In the genomic region with DNA sequence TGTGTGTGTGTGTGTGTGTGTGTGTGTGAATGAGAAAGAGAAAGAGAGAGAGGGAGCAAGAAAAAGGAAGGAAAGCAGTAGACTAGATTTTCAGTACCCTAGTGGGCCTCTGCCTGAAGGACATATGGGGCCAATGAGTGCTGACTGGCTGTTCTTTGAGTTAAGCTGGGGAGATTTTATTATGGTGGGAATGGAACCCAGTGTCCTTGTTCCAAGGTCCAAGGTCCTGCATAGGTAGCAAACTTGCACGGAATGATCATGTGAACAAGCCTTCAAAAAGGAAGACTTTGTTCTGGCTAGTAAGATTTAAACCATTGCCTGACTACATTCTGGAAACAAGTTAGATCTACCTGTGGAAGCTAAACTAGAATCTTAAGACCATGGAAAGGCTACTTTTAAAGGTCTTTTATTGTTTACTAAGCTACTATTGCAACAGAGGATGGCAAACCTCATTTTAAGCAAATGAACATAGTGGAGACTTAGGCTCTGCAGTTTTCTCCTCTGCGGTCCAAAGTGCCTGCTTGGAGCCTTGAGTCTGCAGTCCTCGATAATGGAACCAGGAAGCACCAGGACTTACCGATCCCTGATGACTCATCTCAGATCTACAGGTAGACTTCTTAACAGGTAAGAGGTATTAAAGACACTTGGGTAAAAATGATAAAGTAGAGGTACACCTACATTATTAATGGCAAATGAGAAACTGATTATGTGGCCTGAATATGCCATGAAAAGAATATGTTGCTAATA, we compare ENCODE assay signal across 29 cellular contexts.
"Had no signal": no experiment of that assay in that cellular context is flagged by ENCODE, and none has a peak within 500 bp of the region (broad histone marks: within the 10 kb centered on the region; RNA-seq: fewer than 3 reads in every experiment).

No MANE protein-coding gene starts in this region.

- H3K4me2 ChIP-seq: smooth muscle cell had no signal

- H3K4me3 Mint-ChIP-seq: activated CD8-positive, alpha-beta T cell treated with anti-CD3 and anti-CD28 coated beads, Interleukin-2, amount 10 ng/mL, durations not matched to agents 7 days and 5 days; activated T-helper 1 cell treated with anti-CD3 and anti-CD28 coated beads, Interleukin-12 subunit alpha, Interleukin-12 subunit beta, Interleukin-2, Interleukin-4 antibody, amounts not matched to agents 30 ng/mL and 10 ng/mL and 1 ng/mL, durations not matched to agents 14 hours and 24 hours and 36 hours; effector memory CD8-positive, alpha-beta T cell; naive thymus-derived CD4-positive, alpha-beta T cell; neural crest cell; stimulated activated memory B cell treated with anti-CD40 and anti-IgM and Interleukin-4, amounts not matched to agents 10 μg/mL and 1 μg/mL and 100 μg/mL, for 72 hours had no signal

- ATAC-seq: activated CD8-positive, alpha-beta T cell treated with anti-CD3 and anti-CD28 coated beads, Interleukin-2, amount 10 ng/mL, durations not matched to agents 7 days and 5 days; activated naive CD4-positive, alpha-beta T cell treated with anti-CD3 and anti-CD28 coated beads, Interleukin-2, amount 50 U/mL, for 72 hours; effector memory CD8-positive, alpha-beta T cell; gastrocnemius medialis; left lobe of liver; lower lobe of right lung; naive thymus-derived CD4-positive, alpha-beta T cell; sciatic nerve; stimulated activated memory B cell treated with anti-CD40 and anti-IgM and Interleukin-4, amounts not matched to agents 10 μg/mL and 1 μg/mL and 100 μg/mL, for 72 hours had no signal

- H3K9me3 Mint-ChIP-seq: activated naive CD4-positive, alpha-beta T cell treated with anti-CD3 and anti-CD28 coated beads, Interleukin-2, amount 50 U/mL, for 72 hours; activated T-helper 1 cell treated with anti-CD3 and anti-CD28 coated beads, Interleukin-12 subunit alpha, Interleukin-12 subunit beta, Interleukin-2, Interleukin-4 antibody, amounts not matched to agents 30 ng/mL and 10 ng/mL and 1 ng/mL, durations not matched to agents 14 hours and 24 hours and 36 hours; brain; effector memory CD8-positive, alpha-beta T cell; neural crest cell; stimulated activated memory B cell treated with anti-CD40 and anti-IgM and Interleukin-4, amounts not matched to agents 10 μg/mL and 1 μg/mL and 100 μg/mL, for 72 hours had no signal

- H3K4me1 Mint-ChIP-seq: neural crest cell; stimulated activated memory B cell treated with anti-CD40 and anti-IgM and Interleukin-4, amounts not matched to agents 10 μg/mL and 1 μg/mL and 100 μg/mL, for 72 hours had no signal

- H3K9me3 ChIP-seq: esophagus squamous epithelium, gastrocnemius medialis, lower lobe of right lung, stomach, suprapubic skin, vagina had no signal

- H3K4me1 ChIP-seq: esophagus squamous epithelium, gastrocnemius medialis, lower lobe of right lung, stomach, suprapubic skin, vagina had no signal

- H3K27ac Mint-ChIP-seq: activated CD8-positive, alpha-beta T cell treated with anti-CD3 and anti-CD28 coated beads, Interleukin-2, amount 10 ng/mL, durations not matched to agents 7 days and 5 days; activated naive CD4-positive, alpha-beta T cell treated with anti-CD3 and anti-CD28 coated beads, Interleukin-2, amount 50 U/mL, for 72 hours; activated T-helper 1 cell treated with anti-CD3 and anti-CD28 coated beads, Interleukin-12 subunit alpha, Interleukin-12 subunit beta, Interleukin-2, Interleukin-4 antibody, amounts not matched to agents 30 ng/mL and 10 ng/mL and 1 ng/mL, durations not matched to agents 14 hours and 24 hours and 36 hours; brain; effector memory CD8-positive, alpha-beta T cell; naive thymus-derived CD4-positive, alpha-beta T cell; stimulated activated memory B cell treated with anti-CD40 and anti-IgM and Interleukin-4, amounts not matched to agents 10 μg/mL and 1 μg/mL and 100 μg/mL, for 72 hours had no signal

- H3K36me3 ChIP-seq: esophagus squamous epithelium, gastrocnemius medialis, lower lobe of right lung, stomach, suprapubic skin, vagina had no signal

- H3K36me3 Mint-ChIP-seq: activated naive CD4-positive, alpha-beta T cell treated with anti-CD3 and anti-CD28 coated beads, Interleukin-2, amount 50 U/mL, for 72 hours; brain; stimulated activated memory B cell treated with anti-CD40 and anti-IgM and Interleukin-4, amounts not matched to agents 10 μg/mL and 1 μg/mL and 100 μg/mL, for 72 hours had no signal

- H3K27me3 ChIP-seq: gastrocnemius medialis, vagina had no signal

- H3K4me3 ChIP-seq: esophagus squamous epithelium, gastrocnemius medialis, lower lobe of right lung, stomach, suprapubic skin, vagina had no signal

- DNase-seq: activated CD4-positive, alpha-beta T cell treated with anti-CD3 and anti-CD28 coated beads for 1 hour; activated CD4-positive, alpha-beta T cell treated with anti-CD3 and anti-CD28 coated beads, Interleukin-2, amount 50 U/mL, for 1 hour; activated CD8-positive, alpha-beta T cell treated with anti-CD3 and anti-CD28 coated beads, Interleukin-2, amount 10 ng/mL, durations not matched to agents 7 days and 5 days; activated gamma-delta T cell treated with Interleukin-2 at 50 U/mL for 16 hours; aorta; caudate nucleus; dermis blood vessel endothelial cell; effector memory CD8-positive, alpha-beta T cell; esophagus squamous epithelium; gastrocnemius medialis; islet precursor cell; lower lobe of right lung; mesendoderm; naive thymus-derived CD4-positive, alpha-beta T cell; posterior cingulate gyrus; stimulated activated CD4-positive, alpha-beta T cell treated with anti-CD3 and anti-CD28 coated beads, Interleukin-15, amount 100 ng/mL, for 24 hours; stomach; T-helper 2 cell; trophoblast cell had no signal

- H3K27ac ChIP-seq: esophagus squamous epithelium, gastrocnemius medialis, lower lobe of right lung, stomach, suprapubic skin, vagina had no signal
